In the genomic region with DNA sequence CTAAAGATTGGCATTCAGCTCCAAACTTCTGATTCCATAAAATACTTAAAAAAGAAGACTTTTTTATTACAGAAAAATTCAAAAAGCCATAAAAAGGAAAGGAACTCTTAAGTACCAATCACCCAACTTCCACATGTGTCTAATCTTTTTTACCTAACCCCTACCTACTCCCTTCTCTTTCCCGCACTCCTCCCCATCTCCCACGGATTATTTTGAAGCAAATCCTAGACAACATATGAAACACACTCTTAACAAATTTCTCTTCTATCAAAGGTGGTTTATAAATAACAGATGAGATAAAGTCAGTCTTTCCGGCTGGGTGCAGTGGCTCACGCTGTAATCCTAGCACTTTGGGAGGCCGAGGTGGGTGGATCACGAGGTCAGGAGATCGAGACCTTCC, we compare ENCODE assay signal across 15 cellular contexts. TPM values are rescaled to one million over a fixed set of nuclear protein-coding genes. Genes with fewer than 3 reads are reported as not detected.
A peak's percentile ranks its signal among the peaks of the same experiment; 100 is the strongest.
DNase-seq lines count a peak whose midpoint lies in the region; ATAC-seq and TF ChIP-seq lines count a peak whose summit lies in the region.
"Had no signal": no experiment of that assay in that cellular context is flagged by ENCODE, and none has a peak within 500 bp of the region (broad histone marks: within the 10 kb centered on the region; RNA-seq: fewer than 3 reads in every experiment).

No MANE protein-coding gene starts in this region.

- H3K36me3 Mint-ChIP-seq in mesothelial cell of epicardium: peaks cover 6% of the 10 kb centered on the region
- H3K36me3 Mint-ChIP-seq: CD8-positive, alpha-beta T cell had no signal

- H3K27me3 Mint-ChIP-seq in mesothelial cell of epicardium (ENCODE audit: low read depth): no peaks in the 10 kb centered on the region
- H3K27me3 Mint-ChIP-seq: B cell had no signal

- DNase-seq in right atrium auricular region (ENCODE audit: low spot score): peak; percentile 18
- no peak for DNase-seq in heart left ventricle
- DNase-seq in mesothelial cell of epicardium (ENCODE audit: low spot score in 2 of 2, unreplicated experiment in 2 of 2): no peak
- no peak for DNase-seq in omental fat pad (ENCODE audit: low spot score)
- DNase-seq in germinal center (ENCODE audit: low spot score): no peak
- DNase-seq: CD8-positive, alpha-beta T cell; DMS 273 treated with DMSO at 0.1 percent for 48 hours; DMS53; HCEC 1CT had no signal

- H3K9me3 Mint-ChIP-seq in mesothelial cell of epicardium: peaks cover under 1% of the 10 kb centered on the region
- H3K9me3 Mint-ChIP-seq: CD8-positive, alpha-beta T cell; GM23338 had no signal

- no peak overlapping the region for H3K4me3 ChIP-seq in right atrium auricular region
- no peak overlapping the region for H3K4me3 ChIP-seq in heart left ventricle
- H3K4me3 ChIP-seq: BLaER1 treated with 17β-estradiol and CSF1 and Interleukin-3, amounts not matched to agents 10 nM and 100 nM; GM23338 had no signal

- peaks cover 0 to 17% of the 10 kb centered on the region in 2 donors for H3K4me1 ChIP-seq in right atrium auricular region
- H3K4me1 ChIP-seq in heart left ventricle: peaks cover 0 to 10% (median 1%) of the 10 kb centered on the region in 12 donors

- H3K9me3 ChIP-seq in right atrium auricular region (no peaks in the 10 kb centered on the region), heart left ventricle (no peaks in the 10 kb centered on the region)
- H3K9me3 ChIP-seq: BLaER1 treated with 17β-estradiol and CSF1 and Interleukin-3, amounts not matched to agents 10 nM and 100 nM had no signal

- no peak overlapping the region for H3K4me3 Mint-ChIP-seq in mesothelial cell of epicardium
- H3K4me3 Mint-ChIP-seq: B cell; CD8-positive, alpha-beta T cell; GM23338 had no signal

- H3K27ac ChIP-seq in right atrium auricular region: peak overlapping the region in 1 of 2 donors; percentile 71
- no peak overlapping the region for H3K27ac ChIP-seq in heart left ventricle
- H3K27ac ChIP-seq: BLaER1 treated with 17β-estradiol and CSF1 and Interleukin-3, amounts not matched to agents 10 nM and 100 nM; HL-60 had no signal

- peak overlapping the region; percentile 58 for H3K27ac Mint-ChIP-seq in mesothelial cell of epicardium
- H3K27ac Mint-ChIP-seq: B cell; CD8-positive, alpha-beta T cell; GM23338 had no signal

- TF ChIP-seq CTCF in right atrium auricular region (IDR thresholded peaks at IDR 0.05) (no peak), heart left ventricle (IDR thresholded peaks at IDR 0.05) (no peak), mesothelial cell of epicardium (IDR thresholded peaks at IDR 0.05; ENCODE audit: unreplicated experiment) (no peak), omental fat pad (IDR thresholded peaks at IDR 0.05) (no peak)

- H3K27me3 ChIP-seq in right atrium auricular region: no peaks in the 10 kb centered on the region
- no peaks in the 10 kb centered on the region for H3K27me3 ChIP-seq in heart left ventricle
- H3K27me3 ChIP-seq: BLaER1 treated with 17β-estradiol and CSF1 and Interleukin-3, amounts not matched to agents 10 nM and 100 nM had no signal

- 83 to 88% (median 86%) methylated on average over 7 of the region's 7 CpGs for WGBS in heart left ventricle, 4 donors

- ATAC-seq in heart left ventricle (no peak), omental fat pad (ENCODE audit: low FRiP score) (peak; percentile 75), GM19397 (IDR thresholded peaks at IDR 0.05; ENCODE audit: unreplicated experiment) (no peak), HG03378 (IDR thresholded peaks at IDR 0.05; ENCODE audit: unreplicated experiment) (no peak)
- ATAC-seq: CD8-positive, alpha-beta T cell; GM23338 had no signal

- intact Hi-C loops in heart left ventricle (cut with DNase I): no loop called here

- H3K36me3 ChIP-seq in right atrium auricular region (no peaks in the 10 kb centered on the region), heart left ventricle (no peaks in the 10 kb centered on the region)
- H3K36me3 ChIP-seq: BLaER1 treated with 17β-estradiol and CSF1 and Interleukin-3, amounts not matched to agents 10 nM and 100 nM had no signal

- TF ChIP-seq POLR2A in heart left ventricle (IDR thresholded peaks at IDR 0.05): no peak

- peaks cover 34% of the 10 kb centered on the region for H3K4me1 Mint-ChIP-seq in mesothelial cell of epicardium

RNA-seq across cellular contexts. Expression of gene DENND4C, which starts 5.9 kb away (rescaled TPM):
- 10 to 100 TPM; 53.7 to 55.4 TPM for total RNA-seq in right atrium auricular region
- 10 to 100 TPM; 19.4 to 36.9 (median 24.5) TPM for total RNA-seq in heart left ventricle
- 1 to 10 TPM; 5.4 to 9.9 TPM for polyA plus RNA-seq in heart left ventricle
- 72.7 to 75.2 TPM (median 73.9 TPM) in 3 replicates for total RNA-seq in mesothelial cell of epicardium
- 100 to 1,000 TPM in 3 of 4 donors, 10 to 100 TPM in 1; 80.0 to 133 (median 113) TPM for total RNA-seq in omental fat pad
